Comparison of ENCODE assay signal across 16 cellular contexts in genomic region chr17:63682981-63683380, GRCh38. TPM values are rescaled to one million over a fixed set of nuclear protein-coding genes. Genes with fewer than 3 reads are reported as not detected.
DNase-seq lines count a peak whose midpoint lies in the region; ATAC-seq, FAIRE-seq and TF ChIP-seq lines count a peak whose summit lies in the region.
"Had no signal": no experiment of that assay in that cellular context is flagged by ENCODE, and none has a peak within 500 bp of the region (broad histone marks: within the 10 kb centered on the region; RNA-seq: fewer than 3 reads in every experiment).

No MANE protein-coding gene starts in this region.

- H3K4me1 Mint-ChIP-seq in activated T-cell treated with anti-CD3 and anti-CD28 coated beads, Interleukin-2, amount 50 U/mL, for 24 hours (ENCODE audit: low read depth): peaks cover 24% of the 10 kb centered on the region
- H3K4me1 Mint-ChIP-seq in T-helper 17 cell: peaks cover 9% of the 10 kb centered on the region
- peaks cover 5 to 15% (median 9%) of the 10 kb centered on the region in 4 donors for H3K4me1 Mint-ChIP-seq in naive thymus-derived CD8-positive, alpha-beta T cell

- no peak for DNase-seq in activated T-cell treated with anti-CD3 and anti-CD28 coated beads, Interleukin-2, amount 50 U/mL, for 24 hours
- DNase-seq in activated T-cell treated with anti-CD3 and anti-CD28 coated beads, Interleukin-2, amount 50 U/mL, for 48 hours: no peak
- DNase-seq in T-helper 17 cell (no peak), GF-D8 (lab: John Stamatoyannopoulos, UW) (no peak), HK-2 (ENCODE audit: unreplicated experiment) (no peak), H54 (ENCODE audit: insufficient read length, low spot score) (no peak)
- DNase-seq in naive thymus-derived CD8-positive, alpha-beta T cell: no peak
- DNase-seq: C1 segment of cervical spinal cord, DMS79, NCI-H1105 treated with DMSO at 0.1 percent for 48 hours, NCI-H2081, NCI-H446 treated with DMSO at 0.1 percent for 48 hours, NCI-H526 treated with DMSO at 0.1 percent for 48 hours, SJCRH30 had no signal

- no peak for FAIRE-seq in H54 (lab: Jason Lieb, UNC)
- FAIRE-seq: RCC 7860 had no signal

- peaks cover 59% of the 10 kb centered on the region for H3K36me3 Mint-ChIP-seq in activated T-cell treated with anti-CD3 and anti-CD28 coated beads, Interleukin-2, amount 50 U/mL, for 24 hours (ENCODE audit: low read depth)
- no peaks in the 10 kb centered on the region for H3K36me3 Mint-ChIP-seq in T-helper 17 cell (ENCODE audit: low read depth)
- peaks cover 0 to 69% (median 2%) of the 10 kb centered on the region in 3 donors for H3K36me3 Mint-ChIP-seq in naive thymus-derived CD8-positive, alpha-beta T cell

- H3K9me3 Mint-ChIP-seq in activated T-cell treated with anti-CD3 and anti-CD28 coated beads, Interleukin-2, amount 50 U/mL, for 24 hours: no peaks in the 10 kb centered on the region
- no peaks in the 10 kb centered on the region for H3K9me3 Mint-ChIP-seq in naive thymus-derived CD8-positive, alpha-beta T cell
- H3K9me3 Mint-ChIP-seq: IgD-negative memory B cell had no signal

- TF ChIP-seq POLR2A in H54 (IDR thresholded peaks at IDR 0.05; ENCODE audit: low read depth, low read length): no peak

- POLR2A ChIA-PET in naive thymus-derived CD8-positive, alpha-beta T cell (lab: Charles Lee): interaction anchor here (0.6 to 3.1 kb wide), 2 partner anchors 11 to 55 kb away, joined by 4 to 40 read pairs; no protein-coding TSS in a partner anchor

- ATAC-seq in T-helper 17 cell: no peak
- no peak for ATAC-seq in naive thymus-derived CD8-positive, alpha-beta T cell

- H3K4me3 Mint-ChIP-seq in activated T-cell treated with anti-CD3 and anti-CD28 coated beads, Interleukin-2, amount 50 U/mL, for 24 hours: no peak overlapping the region
- no peak overlapping the region for H3K4me3 Mint-ChIP-seq in T-helper 17 cell
- H3K4me3 Mint-ChIP-seq in naive thymus-derived CD8-positive, alpha-beta T cell: no peak overlapping the region
- H3K4me3 Mint-ChIP-seq: IgD-negative memory B cell had no signal

- H3K9me3 ChIP-seq in T-helper 17 cell (ENCODE audit: control insufficient read depth, low read length, poor library complexity, severe bottlenecking): no peaks in the 10 kb centered on the region
- H3K9me3 ChIP-seq: SJCRH30 had no signal

- H3K27me3 Mint-ChIP-seq in activated T-cell treated with anti-CD3 and anti-CD28 coated beads, Interleukin-2, amount 50 U/mL, for 24 hours: no peaks in the 10 kb centered on the region
- no peaks in the 10 kb centered on the region for H3K27me3 Mint-ChIP-seq in T-helper 17 cell
- H3K27me3 Mint-ChIP-seq in naive thymus-derived CD8-positive, alpha-beta T cell: no peaks in the 10 kb centered on the region
- H3K27me3 Mint-ChIP-seq: IgD-negative memory B cell had no signal

- peak overlapping the region; percentile 45 for H3K27ac Mint-ChIP-seq in activated T-cell treated with anti-CD3 and anti-CD28 coated beads, Interleukin-2, amount 50 U/mL, for 24 hours
- H3K27ac Mint-ChIP-seq in T-helper 17 cell: peak overlapping the region; percentile 71
- H3K27ac Mint-ChIP-seq in naive thymus-derived CD8-positive, alpha-beta T cell: peak overlapping the region in 6 of 10 donors; percentile 1 to 62 (median 48)

RNA-seq across cellular contexts. Expression of gene LIMD2, which starts 16.9 kb away (rescaled TPM):
- 100 to 1,000 TPM; 451 to 473 TPM for total RNA-seq in T-helper 17 cell
- 100 to 1,000 TPM; 936 to 980 TPM for total RNA-seq in naive thymus-derived CD8-positive, alpha-beta T cell
- 100 to 1,000 TPM; 390 to 700 (median 632) TPM for polyA plus RNA-seq in naive thymus-derived CD8-positive, alpha-beta T cell

RNA-seq across cellular contexts. Expression of gene STRADA, which starts 58.6 kb away (rescaled TPM):
- total RNA-seq in T-helper 17 cell: 10 to 100 TPM; 44.5 to 50.2 TPM
- total RNA-seq in naive thymus-derived CD8-positive, alpha-beta T cell: 10 to 100 TPM; 57.0 to 57.1 TPM
- polyA plus RNA-seq in naive thymus-derived CD8-positive, alpha-beta T cell: 10 to 100 TPM; 17.8 to 24.5 (median 23.6) TPM
